Comparison of ENCODE assay signal across 8 cellular contexts in genomic region chr11:46119352-46120216, GRCh38. TPM values are rescaled to one million over a fixed set of nuclear protein-coding genes. Genes with fewer than 3 reads are reported as not detected.
A peak's percentile ranks its signal among the peaks of the same experiment; 100 is the strongest.
DNase-seq lines count a peak whose midpoint lies in the region; ATAC-seq and TF ChIP-seq lines count a peak whose summit lies in the region.

No MANE protein-coding gene starts in this region.

- H3K79me2 ChIP-seq in OCI-LY7 (ENCODE audit: insufficient read depth, low read depth, low read length) = peaks cover 56% of the 10 kb centered on the region

- H3K27me3 Mint-ChIP-seq in activated T-cell treated with anti-CD3 and anti-CD28 coated beads, Interleukin-2, amount 50 U/mL, for 72 hours (ENCODE audit: low read depth) = no peaks in the 10 kb centered on the region
- no peaks in the 10 kb centered on the region for H3K27me3 Mint-ChIP-seq in nephron (ENCODE audit: low read depth)

- no peaks in the 10 kb centered on the region for H3K9me3 Mint-ChIP-seq in activated T-cell treated with anti-CD3 and anti-CD28 coated beads, Interleukin-2, amount 50 U/mL, for 72 hours
- H3K9me3 Mint-ChIP-seq in nephron = no peaks in the 10 kb centered on the region

- POLR2A ChIA-PET in OCI-LY7 (lab: Charles Lee) = interaction anchor here (0.6 to 1.7 kb wide), 4 partner anchors 15 to 322 kb away, joined by 3 read pairs; no protein-coding TSS in a partner anchor

- H3K4me1 ChIP-seq in OCI-LY7 (ENCODE audit: insufficient read depth, low read length, poor library complexity, severe bottlenecking) (peaks cover 48% of the 10 kb centered on the region), subcutaneous abdominal adipose tissue (ENCODE audit: control insufficient read depth in 5 of 5, insufficient read depth in 5 of 5, low read length in 5 of 5) (peaks cover 0 to 22% (median 18%) of the 10 kb centered on the region in 5 donors)

- H3K27ac ChIP-seq in OCI-LY7 (ENCODE audit: low read depth, low read length, poor library complexity, severe bottlenecking) (peak overlapping the region; percentile 86), subcutaneous abdominal adipose tissue (ENCODE audit: low read depth, low read length) (peak overlapping the region; percentile 85)

- CTCF ChIA-PET in OCI-LY7 (lab: Charles Lee; ENCODE audit: unreplicated experiment) = no interaction called here

- peak overlapping the region; percentile 97 to 98 for H3K4me3 Mint-ChIP-seq in activated T-cell treated with anti-CD3 and anti-CD28 coated beads, Interleukin-2, amount 50 U/mL, for 72 hours
- peak overlapping the region; percentile 97 to 99 (median 98) for H3K4me3 Mint-ChIP-seq in nephron

- H3K36me3 Mint-ChIP-seq in activated T-cell treated with anti-CD3 and anti-CD28 coated beads, Interleukin-2, amount 50 U/mL, for 72 hours (ENCODE audit: insufficient read depth in 2 of 2) = peaks cover 6 to 12% of the 10 kb centered on the region in 2 donors
- H3K36me3 Mint-ChIP-seq in nephron (ENCODE audit: low read depth) = no peaks in the 10 kb centered on the region

- peak overlapping the region; percentile 58 to 82 (median 71) for H3K9ac ChIP-seq in subcutaneous abdominal adipose tissue (ENCODE audit: low read length in 5 of 5)

- intact Hi-C loops in OCI-LY7 (cut with micrococcal nuclease; ENCODE audit: unreplicated experiment) = loop anchor here (1.0 to 5.0 kb wide), 4 partner anchors 189 to 272 kb away; partner anchors contain the start of genes CRY2 and PEX16

- H3K9me3 ChIP-seq in OCI-LY7 (ENCODE audit: low read length) (no peaks in the 10 kb centered on the region), subcutaneous abdominal adipose tissue (ENCODE audit: control insufficient read depth in 5 of 5, low read length in 5 of 5) (no peaks in the 10 kb centered on the region)

- H3K4me1 Mint-ChIP-seq in activated T-cell treated with anti-CD3 and anti-CD28 coated beads, Interleukin-2, amount 50 U/mL, for 72 hours (ENCODE audit: low read depth) = peaks cover 61% of the 10 kb centered on the region
- peaks cover 48% of the 10 kb centered on the region for H3K4me1 Mint-ChIP-seq in nephron

- no peaks in the 10 kb centered on the region for H3K27me3 ChIP-seq in subcutaneous abdominal adipose tissue (ENCODE audit: control insufficient read depth in 5 of 5, insufficient read depth in 4 of 5, low read length in 5 of 5)

- no TSS peak for BruUV-seq in OCI-LY7 (replicated peaks; lab: Mats Ljungman, UMichigan)

- ATAC-seq in HG02798 (IDR thresholded peaks at IDR 0.05; ENCODE audit: poor library complexity, unreplicated experiment) (peak; percentile 26), GM18498 (IDR thresholded peaks at IDR 0.05; ENCODE audit: unreplicated experiment) (no peak)
- peak; percentile 28 to 37 for ATAC-seq in activated T-cell treated with anti-CD3 and anti-CD28 coated beads, Interleukin-2, amount 50 U/mL, for 72 hours (replicated peaks in 1 of 2)

- H2AFZ ChIP-seq in OCI-LY7 (ENCODE audit: low read length) = peak overlapping the region; percentile 79; the same call in 1 of the 2 replicates

- DNase-seq in ELR (ENCODE audit: low read depth) (peak; percentile 63), OCI-LY7 (ENCODE audit: low spot score) (peak; percentile 74), fibroblast of mammary gland (ENCODE audit: low read depth) (peak; percentile 71)
- peak; percentile 62 to 66 for DNase-seq in activated T-cell treated with anti-CD3 and anti-CD28 coated beads, Interleukin-2, amount 50 U/mL, for 72 hours

- H3K4me3 ChIP-seq in OCI-LY7 (ENCODE audit: low read depth, low read length, poor library complexity, severe bottlenecking) (peak overlapping the region; percentile 71), fibroblast of mammary gland (ENCODE audit: control insufficient read depth, low read depth, low read length) (peak overlapping the region; percentile 74), subcutaneous abdominal adipose tissue (ENCODE audit: low read depth in 1 of 5, low read length in 5 of 5) (peak overlapping the region; percentile 65 to 93 (median 67))

- H3K27ac Mint-ChIP-seq in activated T-cell treated with anti-CD3 and anti-CD28 coated beads, Interleukin-2, amount 50 U/mL, for 72 hours = peak overlapping the region; percentile 99
- H3K27ac Mint-ChIP-seq in nephron = peak overlapping the region; percentile 93 to 99 (median 96)

- H3K36me3 ChIP-seq in OCI-LY7 (ENCODE audit: insufficient read depth, low read length) (no peaks in the 10 kb centered on the region), subcutaneous abdominal adipose tissue (ENCODE audit: control insufficient read depth in 5 of 5, insufficient read depth in 5 of 5, low read length in 5 of 5) (no peaks in the 10 kb centered on the region)

- H3K4me2 ChIP-seq in OCI-LY7 (ENCODE audit: low read length) = peak overlapping the region; percentile 80

- no peaks in the 10 kb centered on the region for H3K9me2 ChIP-seq in OCI-LY7 (ENCODE audit: insufficient read depth, low read length)

- TF ChIP-seq CTCF in OCI-LY7 (conservative IDR thresholded peaks at IDR 0.05; ENCODE audit: low read length) (no peak), fibroblast of mammary gland (conservative IDR thresholded peaks at IDR 0.05; ENCODE audit: control insufficient read depth, insufficient read depth, low read depth, low read length) (no peak), nephron (IDR thresholded peaks at IDR 0.05; ENCODE audit: unreplicated experiment in 3 of 3) (no peak)

- peaks cover 11% of the 10 kb centered on the region for H4K20me1 ChIP-seq in OCI-LY7 (ENCODE audit: insufficient read depth, low read length)

RNA-seq across cellular contexts. Expression of gene PHF21A, which starts 1.7 kb away (rescaled TPM):
- 22.3 and 23.1 TPM in 2 replicates for total RNA-seq in OCI-LY7 (2014; rRNA removed; shearing (Covaris generic))
- total RNA-seq in OCI-LY7 (2022) = 56.1 and 61.3 TPM in 2 replicates
- total RNA-seq in activated T-cell treated with anti-CD3 and anti-CD28 coated beads, Interleukin-2, amount 50 U/mL, for 72 hours = 10 to 100 TPM; 69.2 to 70.2 TPM
